Comparison of ENCODE assay signal across 8 cellular contexts in the genomic region with DNA sequence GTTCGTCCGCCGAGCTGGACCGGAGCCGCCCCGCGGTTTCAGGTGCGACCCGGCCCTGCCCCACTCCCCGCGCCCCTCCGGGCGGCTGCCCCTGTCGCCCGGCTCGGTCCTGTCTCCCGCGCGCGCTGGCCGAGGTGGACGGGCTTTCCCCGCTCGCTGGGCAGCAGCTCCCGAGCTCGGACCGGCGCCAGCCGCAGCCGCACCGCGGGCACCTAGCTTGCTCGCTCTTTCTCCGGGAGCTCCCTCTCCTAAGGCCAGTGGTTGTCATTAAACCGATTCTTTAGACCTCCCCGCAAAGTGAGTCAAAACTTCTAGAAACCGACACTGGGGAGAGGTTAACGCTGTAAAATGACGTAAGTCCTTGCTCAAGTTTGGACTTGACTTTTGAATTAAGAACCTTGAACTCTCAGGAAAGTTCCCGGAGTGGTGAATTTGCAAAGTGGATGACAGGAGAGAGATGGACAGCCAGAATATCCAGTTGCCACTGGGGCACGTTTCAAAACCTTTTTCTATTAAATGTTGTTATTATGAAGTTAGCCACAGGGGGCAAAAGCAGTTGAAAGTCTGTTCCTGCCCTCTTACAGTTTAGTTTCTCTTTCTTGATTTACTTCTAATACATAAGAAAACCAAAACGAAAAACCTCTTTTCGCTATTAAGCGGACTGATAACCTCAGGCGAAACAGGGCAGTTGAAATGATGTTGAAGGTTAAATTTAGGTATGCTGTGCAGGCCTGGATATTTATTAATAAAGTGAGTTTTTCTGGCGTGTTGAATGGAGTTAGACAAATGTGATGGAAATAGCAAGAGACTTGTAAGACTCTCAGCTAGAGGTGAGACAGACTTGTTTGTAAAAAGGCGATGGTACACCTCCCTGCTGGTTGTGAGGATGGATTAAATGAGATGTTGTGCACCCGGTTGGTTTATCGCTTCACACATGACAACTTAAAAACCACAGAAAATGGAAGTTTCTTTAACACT. TPM values are rescaled to one million over a fixed set of nuclear protein-coding genes. Genes with fewer than 3 reads are reported as not detected.
DNase-seq lines count a peak whose midpoint lies in the region; ATAC-seq and TF ChIP-seq lines count a peak whose summit lies in the region.

No MANE protein-coding gene starts in this region.

- H3K4me2 ChIP-seq in OCI-LY1 (ENCODE audit: low read length): peak overlapping the region; percentile 96

- TF ChIP-seq CTCF in OCI-LY1 (IDR thresholded peaks at IDR 0.05; ENCODE audit: low read length): peak; percentile 31

- H3K27me3 ChIP-seq in OCI-LY1 (ENCODE audit: insufficient read depth, low read length) (no peaks in the 10 kb centered on the region), muscle layer of colon (ENCODE audit: control insufficient read depth in 1 of 2, insufficient read depth in 2 of 2, low read length in 2 of 2) (no peaks in the 10 kb centered on the region)

- H3K4me1 ChIP-seq in OCI-LY1 (ENCODE audit: insufficient read depth, low read length, severe bottlenecking): peaks cover 18% of the 10 kb centered on the region
- H3K4me1 ChIP-seq in muscle layer of colon (ENCODE audit: insufficient read depth, low read length): peaks cover 8% of the 10 kb centered on the region

- H3K36me3 ChIP-seq in OCI-LY1 (ENCODE audit: insufficient read depth, low read length) (peaks cover 4% of the 10 kb centered on the region), muscle layer of colon (ENCODE audit: insufficient read depth, low read length) (no peaks in the 10 kb centered on the region)

- H3K9ac ChIP-seq in OCI-LY1 (ENCODE audit: low read length) (peak overlapping the region; percentile 84), muscle layer of colon (ENCODE audit: low read length) (peak overlapping the region; percentile 40)

- H3K79me2 ChIP-seq in OCI-LY1 (ENCODE audit: insufficient read depth, low read length): peaks cover 24% of the 10 kb centered on the region

- H3K9me2 ChIP-seq in OCI-LY1 (ENCODE audit: low read depth, low read length): no peaks in the 10 kb centered on the region

- peak; percentile 79 for DNase-seq in DMS 273 (lab: John Stamatoyannopoulos, UW; ENCODE audit: unreplicated experiment)
- DNase-seq in activated T-cell treated with anti-CD3 and anti-CD28 coated beads, Interleukin-2, amount 50 U/mL, for 48 hours: peak; percentile 65 to 69

- no peaks in the 10 kb centered on the region for H4K20me1 ChIP-seq in OCI-LY1 (ENCODE audit: insufficient read depth, low read length)

- ATAC-seq in GM19468 (IDR thresholded peaks at IDR 0.05; ENCODE audit: extremely low read depth, unreplicated experiment): peak; percentile 46
- ATAC-seq in HG03575 (IDR thresholded peaks at IDR 0.05; ENCODE audit: extremely low read depth, insufficient number of reproducible peaks, low FRiP score, unreplicated experiment): peak; percentile 72
- ATAC-seq in esophagus mucosa: peak; percentile 76

- H3K27ac ChIP-seq in OCI-LY1 (ENCODE audit: low read depth, low read length, poor library complexity, severe bottlenecking) (peak overlapping the region; percentile 84), muscle layer of colon (ENCODE audit: low read depth, low read length) (peak overlapping the region; percentile 87), temporal lobe (ENCODE audit: low read depth, low read length) (peak overlapping the region; percentile 44)

- H2AFZ ChIP-seq in OCI-LY1 (ENCODE audit: low read length): no peak overlapping the region

- peak overlapping the region; percentile 80 for H3K4me3 ChIP-seq in OCI-LY1 (ENCODE audit: low read depth, low read length, poor library complexity, severe bottlenecking)
- H3K4me3 ChIP-seq in muscle layer of colon (ENCODE audit: low read depth in 1 of 2, low read length in 2 of 2): peak overlapping the region; percentile 88 to 91

- no peaks in the 10 kb centered on the region for H3F3A ChIP-seq in OCI-LY1 (ENCODE audit: insufficient read depth, low read length)

- H3K9me3 ChIP-seq in OCI-LY1 (ENCODE audit: low read length) (no peaks in the 10 kb centered on the region), muscle layer of colon (ENCODE audit: low read length) (peaks cover 6% of the 10 kb centered on the region)

RNA-seq across cellular contexts. Expression of gene PI4K2B, which starts 0.8 kb away (rescaled TPM):
- 17.3 TPM for total RNA-seq in esophagus mucosa
- total RNA-seq in temporal lobe: 5.2 TPM

Comparison
In these comparisons a context has a peak if more than half of its experiments do, and no peak if none do; other contexts are left out.
1. Peak in every context shown above with its lines: DNase-seq, ATAC-seq, H3K4me3 ChIP-seq and H3K27ac ChIP-seq.